Comparison of ENCODE assay signal across 19 cellular contexts in genomic region chr10:97875391-97875790, GRCh38. TPM values are rescaled to one million over a fixed set of nuclear protein-coding genes. Genes with fewer than 3 reads are reported as not detected.
DNase-seq lines count a peak whose midpoint lies in the region; ATAC-seq, FAIRE-seq and TF ChIP-seq lines count a peak whose summit lies in the region.
"Had no signal": no experiment of that assay in that cellular context is flagged by ENCODE, and none has a peak within 500 bp of the region (broad histone marks: within the 10 kb centered on the region; RNA-seq: fewer than 3 reads in every experiment).

No MANE protein-coding gene starts in this region.

- no peaks in the 10 kb centered on the region for H4K20me1 ChIP-seq in endothelial cell of umbilical vein (replicated peaks; ENCODE audit: control insufficient read depth, extremely low read depth, insufficient read depth, low read length)

- no peak for TF ChIP-seq POLR2A in endothelial cell of umbilical vein (IDR thresholded peaks at IDR 0.05; ENCODE audit: low read depth, low read length)

- ATAC-seq in HG03520 (IDR thresholded peaks at IDR 0.05; ENCODE audit: unreplicated experiment) (no peak), HG02938 (IDR thresholded peaks at IDR 0.05; ENCODE audit: unreplicated experiment) (no peak)

- no TSS peak for BruUV-seq in endothelial cell of umbilical vein (replicated peaks; lab: Mats Ljungman, UMichigan)

- H3K9ac ChIP-seq in endothelial cell of umbilical vein (replicated peaks; ENCODE audit: extremely low read depth, insufficient read depth, low read length): no peak overlapping the region

- H3K27me3 ChIP-seq in MG63 (no peaks in the 10 kb centered on the region), endothelial cell of umbilical vein (ENCODE audit: control insufficient read depth in 2 of 2, insufficient read depth in 2 of 2, low read length in 2 of 2) (peaks cover 13% of the 10 kb centered on the region in 2 experiments)

- no peaks in the 10 kb centered on the region for H3K4me1 ChIP-seq in endothelial cell of umbilical vein (ENCODE audit: control insufficient read depth, extremely low read depth, insufficient read depth, low read length)
- H3K4me1 ChIP-seq: SJSA1 had no signal

- intact Hi-C loops in endothelial cell of umbilical vein (cut with micrococcal nuclease): no loop called here

- H3K9me3 ChIP-seq in MG63 (no peaks in the 10 kb centered on the region), endothelial cell of umbilical vein (replicated peaks; ENCODE audit: control insufficient read depth, insufficient read depth, low read length) (no peaks in the 10 kb centered on the region)
- H3K9me3 ChIP-seq: SJSA1 had no signal

- POLR2A ChIA-PET in endothelial cell of umbilical vein (lab: Charles Lee): no interaction called here

- H3K27ac ChIP-seq in endothelial cell of umbilical vein (ENCODE audit: insufficient read depth, low read depth, low read length): no peak overlapping the region
- H3K27ac ChIP-seq: RWPE1, SJSA1 had no signal

- no peaks in the 10 kb centered on the region for H3K36me3 ChIP-seq in MG63
- H3K36me3 ChIP-seq in endothelial cell of umbilical vein (ENCODE audit: control insufficient read depth in 2 of 2, extremely low read depth in 1 of 2, insufficient read depth in 2 of 2, low read length in 2 of 2): no peaks in the 10 kb centered on the region
- H3K36me3 ChIP-seq: SJSA1 had no signal

- TF ChIP-seq CTCF in AG10803 (conservative IDR thresholded peaks at IDR 0.05; ENCODE audit: low read length) (no peak), endothelial cell of umbilical vein (IDR thresholded peaks at IDR 0.05; ENCODE audit: extremely low read depth in 1 of 2, insufficient read depth in 1 of 2, low read depth in 1 of 2, low read length in 2 of 2) (no peak)

- H3K79me2 ChIP-seq in endothelial cell of umbilical vein (ENCODE audit: control insufficient read depth, insufficient read depth, low read length): no peaks in the 10 kb centered on the region

- FAIRE-seq in endothelial cell of umbilical vein (lab: Jason Lieb, UNC): no peak

- no peak overlapping the region for H3K4me3 ChIP-seq in AG10803 (ENCODE audit: low read length)
- no peak overlapping the region for H3K4me3 ChIP-seq in MG63
- no peak overlapping the region for H3K4me3 ChIP-seq in endothelial cell of umbilical vein (replicated peaks in 1 of 3; ENCODE audit: insufficient read depth in 1 of 3, low read depth in 1 of 3, low read length in 3 of 3)
- H3K4me3 ChIP-seq: SJSA1 had no signal

- dilution Hi-C loops in endothelial cell of umbilical vein (cut with MboI; ENCODE audit: extremely low pct_ligation_motif_present, low sequenced_read_pairs): no loop called here

- H2AFZ ChIP-seq in endothelial cell of umbilical vein (ENCODE audit: low read depth, low read length): no peak overlapping the region

- CTCF ChIA-PET in endothelial cell of umbilical vein (lab: Charles Lee): interaction anchor here (1.1 to 2.5 kb wide), 4 partner anchors 30 to 166 kb away, joined by 3 to 17 read pairs (median 6); no protein-coding TSS in a partner anchor

- DNase-seq in AG10803 (ENCODE audit: low read depth) (peak; percentile 11), MG63 (peak; percentile 43), endothelial cell of umbilical vein (ENCODE audit: low read depth, low spot score) (peak; percentile 85), pulmonary artery endothelial cell (ENCODE audit: low read depth, low spot score) (peak; percentile 80), C1 segment of cervical spinal cord (lab: John Stamatoyannopoulos, UW) (no peak), T-helper 9 cell (no peak)
- DNase-seq: Calu3; CD4-positive, CD25-positive, alpha-beta regulatory T cell; HCEC 1CT; KG1; NCI-H1436; NCI-H2029; NCI-H2171 treated with DMSO at 0.1 percent for 48 hours; NCI-H446 treated with DMSO at 0.1 percent for 48 hours; NCI-H748 treated with DMSO at 0.1 percent for 48 hours had no signal

- no peak overlapping the region for H3K4me2 ChIP-seq in endothelial cell of umbilical vein (ENCODE audit: insufficient read depth, low read length)

- H3K9me1 ChIP-seq in endothelial cell of umbilical vein (replicated peaks; ENCODE audit: control insufficient read depth, extremely low read depth, insufficient read depth, low read length): no peaks in the 10 kb centered on the region

TF ChIP-seq in endothelial cell of umbilical vein, 7 proteins besides CTCF, POLR2A, EP300 and RAD21:
- TF ChIP-seq, protein P1, sequence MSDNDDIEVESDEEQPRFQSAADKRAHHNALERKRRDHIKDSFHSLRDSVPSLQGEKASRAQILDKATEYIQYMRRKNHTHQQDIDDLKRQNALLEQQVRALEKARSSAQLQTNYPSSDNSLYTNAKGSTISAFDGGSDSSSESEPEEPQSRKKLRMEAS (IDR thresholded peaks at IDR 0.05; ENCODE audit: insufficient read depth, insufficient read length): no peak
- TF ChIP-seq JUN (IDR thresholded peaks at IDR 0.05; ENCODE audit: borderline replicate concordance, insufficient read depth, insufficient read length, low read depth) (no peak), MYC (IDR thresholded peaks at IDR 0.05; ENCODE audit: low read depth, low read length) (no peak), POLR2AphosphoS5 (IDR thresholded peaks at IDR 0.05; ENCODE audit: insufficient read depth, low read depth, low read length) (no peak), FOS (IDR thresholded peaks at IDR 0.05; ENCODE audit: borderline replicate concordance, insufficient read depth, low read length) (no peak), GATA2 (IDR thresholded peaks at IDR 0.05; ENCODE audit: insufficient read depth, insufficient read length, low read depth, low read length) (no peak), EZH2 (IDR thresholded peaks at IDR 0.05; ENCODE audit: borderline replicate concordance, low read depth, low read length, severe bottlenecking) (no peak)

RNA-seq across cellular contexts. Expression of gene GOLGA7B, which starts 25.7 kb away (rescaled TPM):
- 0.20 TPM in 1 of 2 replicates, not detected in the other for total RNA-seq in MG63 (2014; rRNA removed; shearing (Covaris generic); ENCODE audit: low replicate concordance)
- total RNA-seq in endothelial cell of umbilical vein: not detected in 2 replicates
- polyA plus RNA-seq in endothelial cell of umbilical vein: 0.02 and 0.03 TPM in 2 replicates
- polyA plus RNA-seq in endothelial cell of umbilical vein (2011; cell fraction: cytosol; rRNA removed): 0.01 TPM in 1 of 2 replicates, not detected in the other
- polyA plus RNA-seq in endothelial cell of umbilical vein (2011; cell fraction: nucleus; rRNA removed): not detected in 2 replicates
- polyA plus RNA-seq in endothelial cell of umbilical vein (2012): 0.04 and 0.15 TPM in 2 replicates
- polyA minus RNA-seq in endothelial cell of umbilical vein: not detected in 2 replicates
- not detected for polyA minus RNA-seq in endothelial cell of umbilical vein (2011; cell fraction: cytosol; rRNA and poly(A)+ RNA removed)
- polyA minus RNA-seq in endothelial cell of umbilical vein (2011; cell fraction: nucleus; rRNA and poly(A)+ RNA removed): not detected in 2 replicates
- total RNA-seq in pulmonary artery endothelial cell: under 0.01 TPM in 1 of 2 replicates, not detected in the other

Comparison
In these comparisons a context has a peak if more than half of its experiments do, and no peak if none do; other contexts are left out.
1. DNase-seq: peak in AG10803 (single experiment), MG63 (single experiment), endothelial cell of umbilical vein (single experiment) and pulmonary artery endothelial cell (single experiment); none in C1 segment of cervical spinal cord (0 of 14) and T-helper 9 cell (single experiment).